Comparison of ENCODE assay signal across 27 cellular contexts in genomic region chr12:40522837-40523236, GRCh38.
"Had no signal": no experiment of that assay in that cellular context is flagged by ENCODE, and none has a peak within 500 bp of the region (broad histone marks: within the 10 kb centered on the region; RNA-seq: fewer than 3 reads in every experiment).

No MANE protein-coding gene starts in this region.

- H3K4me3 ChIP-seq: colonic mucosa, coronary artery, dorsolateral prefrontal cortex, esophagus muscularis mucosa, esophagus squamous epithelium, gastrocnemius medialis, gastroesophageal sphincter, heart left ventricle had no signal

- H3K36me3 ChIP-seq: colonic mucosa, esophagus muscularis mucosa, esophagus squamous epithelium, gastrocnemius medialis, gastroesophageal sphincter, heart left ventricle had no signal

- H3K9me3 ChIP-seq: colonic mucosa, esophagus muscularis mucosa, esophagus squamous epithelium, gastrocnemius medialis, gastroesophageal sphincter, heart left ventricle had no signal

- H3K4me1 ChIP-seq: colonic mucosa, esophagus muscularis mucosa, esophagus squamous epithelium, foreskin keratinocyte, gastrocnemius medialis, gastroesophageal sphincter, heart left ventricle had no signal

- H3K27me3 ChIP-seq: colonic mucosa, dorsolateral prefrontal cortex, esophagus muscularis mucosa, esophagus squamous epithelium, foreskin keratinocyte, gastrocnemius medialis, gastroesophageal sphincter, heart left ventricle had no signal

- DNase-seq: colonic mucosa; cortex of kidney; dermis blood vessel endothelial cell; dorsolateral prefrontal cortex; effector CD4-positive, alpha-beta T cell; effector CD8-positive, alpha-beta T cell; effector memory CD4-positive, alpha-beta T cell; effector memory CD8-positive, alpha-beta T cell; endodermal cell; erythroblast; esophagus squamous epithelium; foreskin fibroblast; foreskin keratinocyte; foreskin melanocyte; gastrocnemius medialis; glutamatergic neuron; head of caudate nucleus; heart left ventricle had no signal

- H3K27ac ChIP-seq: colonic mucosa, coronary artery, dorsolateral prefrontal cortex, epithelial cell of prostate, esophagus muscularis mucosa, esophagus squamous epithelium, foreskin keratinocyte, gastrocnemius medialis, gastroesophageal sphincter, heart left ventricle had no signal

- FAIRE-seq: colon, endometrium, endothelial cell of umbilical vein, frontal cortex had no signal

- ATAC-seq: effector memory CD8-positive, alpha-beta T cell; esophagus mucosa; foreskin keratinocyte; gastrocnemius medialis; gastroesophageal sphincter; heart left ventricle had no signal
